ENCODE assay signal across 2 cellular contexts in genomic region chr16:66872524-66872923, GRCh38.
TF ChIP-seq lines count a peak whose summit lies in the region.

No MANE protein-coding gene starts in this region.

TF ChIP-seq in H1, 55 proteins besides CTCF, POLR2A, EP300 and RAD21:
- TF ChIP-seq RNF2 (IDR thresholded peaks at IDR 0.05; ENCODE audit: borderline replicate concordance, low read depth, low read length, missing control alignments, poor library complexity, severe bottlenecking) (no peak), CEBPB (IDR thresholded peaks at IDR 0.05; ENCODE audit: low read depth, low read length) (peak; percentile 81)

TF ChIP-seq in HEK293T, 16 proteins besides CTCF, POLR2A, EP300 and RAD21:
- TF ChIP-seq TARDBP (IDR thresholded peaks at IDR 0.05) (no peak), FOXK2 (IDR thresholded peaks at IDR 0.05) (no peak), SUZ12 (IDR thresholded peaks at IDR 0.05) (no peak), NFRKB (IDR thresholded peaks at IDR 0.05) (no peak), SP1 (IDR thresholded peaks at IDR 0.05) (no peak), FOXM1 (IDR thresholded peaks at IDR 0.05; ENCODE audit: borderline replicate concordance) (no peak), ZNF384 (IDR thresholded peaks at IDR 0.05) (no peak), HDGF (IDR thresholded peaks at IDR 0.05; ENCODE audit: borderline replicate concordance) (no peak), CTBP1 (IDR thresholded peaks at IDR 0.05; ENCODE audit: borderline replicate concordance) (no peak), FOXA1 (IDR thresholded peaks at IDR 0.05) (no peak), BHLHE40 (IDR thresholded peaks at IDR 0.05; ENCODE audit: borderline replicate concordance) (no peak), L3MBTL2 (conservative IDR thresholded peaks at IDR 0.05) (no peak)
- TF ChIP-seq, protein P1, sequence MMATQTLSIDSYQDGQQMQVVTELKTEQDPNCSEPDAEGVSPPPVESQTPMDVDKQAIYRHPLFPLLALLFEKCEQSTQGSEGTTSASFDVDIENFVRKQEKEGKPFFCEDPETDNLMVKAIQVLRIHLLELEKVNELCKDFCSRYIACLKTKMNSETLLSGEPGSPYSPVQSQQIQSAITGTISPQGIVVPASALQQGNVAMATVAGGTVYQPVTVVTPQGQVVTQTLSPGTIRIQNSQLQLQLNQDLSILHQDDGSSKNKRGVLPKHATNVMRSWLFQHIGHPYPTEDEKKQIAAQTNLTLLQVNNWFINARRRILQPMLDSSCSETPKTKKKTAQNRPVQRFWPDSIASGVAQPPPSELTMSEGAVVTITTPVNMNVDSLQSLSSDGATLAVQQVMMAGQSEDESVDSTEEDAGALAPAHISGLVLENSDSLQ (IDR thresholded peaks at IDR 0.05) = no peak
